8 cellular contexts compared by ENCODE assay signal in genomic region chr17:17205368-17206148, GRCh38. TPM values are rescaled to one million over a fixed set of nuclear protein-coding genes. Genes with fewer than 3 reads are reported as not detected.
DNase-seq lines count a peak whose midpoint lies in the region; ATAC-seq and TF ChIP-seq lines count a peak whose summit lies in the region.

No MANE protein-coding gene starts in this region.

- peak overlapping the region; percentile 57 to 90 for H3K4me3 ChIP-seq in muscle layer of duodenum (ENCODE audit: low read depth in 1 of 2, low read length in 2 of 2)

- H3K9me3 Mint-ChIP-seq in Calu3 (ENCODE audit: low read depth, unreplicated experiment) = no peaks in the 10 kb centered on the region
- no peaks in the 10 kb centered on the region for H3K9me3 Mint-ChIP-seq in activated CD4-positive, alpha-beta T cell treated with anti-CD3 and anti-CD28 coated beads, Interleukin-2, amount 10 ng/mL, durations not matched to agents 24 days and 14 days
- H3K9me3 Mint-ChIP-seq in dendritic cell treated with granulocyte-macrophage colony-stimulating factor and Interleukin-4, amounts not matched to agents 40 ng/mL and 50 ng/mL, for 4 days = no peaks in the 10 kb centered on the region

- DNase-seq in Calu3 (peak; percentile 58), NCI-H1105 treated with DMSO at 0.1 percent for 48 hours (lab: John Stamatoyannopoulos, UW) (peak; percentile 57), stromal cell of bone marrow (ENCODE audit: low read depth) (peak; percentile 13), NCI-H1048 (lab: John Stamatoyannopoulos, UW) (no peak)
- peak; percentile 83 for DNase-seq in activated CD4-positive, alpha-beta T cell treated with anti-CD3 and anti-CD28 coated beads, Interleukin-2, amount 10 ng/mL, durations not matched to agents 24 days and 14 days

- peaks cover 0 to 11% of the 10 kb centered on the region in 2 donors for H3K36me3 ChIP-seq in muscle layer of duodenum (ENCODE audit: control insufficient read depth in 1 of 2, insufficient read depth in 2 of 2, low read length in 2 of 2)

- peaks cover 12 to 52% of the 10 kb centered on the region in 2 donors for H3K4me1 ChIP-seq in muscle layer of duodenum (ENCODE audit: control insufficient read depth in 1 of 2, insufficient read depth in 2 of 2, low read length in 2 of 2)

- CTCF ChIA-PET in Calu3 (lab: Charles Lee) = interaction anchor here (1.3 kb wide), 1 partner anchor 208 kb away, joined by 5 read pairs; no protein-coding TSS in a partner anchor

- peak overlapping the region; percentile 23 for H3K27ac Mint-ChIP-seq in Calu3 (ENCODE audit: unreplicated experiment)
- peak overlapping the region; percentile 96 for H3K27ac Mint-ChIP-seq in activated CD4-positive, alpha-beta T cell treated with anti-CD3 and anti-CD28 coated beads, Interleukin-2, amount 10 ng/mL, durations not matched to agents 24 days and 14 days
- peak overlapping the region; percentile 84 for H3K27ac Mint-ChIP-seq in dendritic cell treated with granulocyte-macrophage colony-stimulating factor and Interleukin-4, amounts not matched to agents 40 ng/mL and 50 ng/mL, for 4 days

- BruUV-seq in Calu3 (replicated peaks; lab: Mats Ljungman, UMichigan) = no TSS peak

- intact Hi-C loops in Calu3 (cut with micrococcal nuclease; ENCODE audit: unreplicated experiment) = no loop called here
- intact Hi-C loops in activated CD4-positive, alpha-beta T cell treated with anti-CD3 and anti-CD28 coated beads, Interleukin-2, amount 10 ng/mL, durations not matched to agents 24 days and 14 days (cut with micrococcal nuclease) = loop anchor here (5.0 kb wide), 1 partner anchor 77 kb away; the partner anchor contains the start of gene COPS3
- intact Hi-C loops in dendritic cell treated with granulocyte-macrophage colony-stimulating factor and Interleukin-4, amounts not matched to agents 40 ng/mL and 50 ng/mL, for 4 days (cut with micrococcal nuclease) = loop anchor here (2.0 kb wide), 1 partner anchor 55 kb away; no protein-coding TSS in a partner anchor

- TF ChIP-seq CTCF in Calu3 (IDR thresholded peaks at IDR 0.05; ENCODE audit: unreplicated experiment) = no peak

- H3K4me3 Mint-ChIP-seq in Calu3 (ENCODE audit: low read depth, unreplicated experiment) = peak overlapping the region; percentile 70
- peak overlapping the region; percentile 90 for H3K4me3 Mint-ChIP-seq in activated CD4-positive, alpha-beta T cell treated with anti-CD3 and anti-CD28 coated beads, Interleukin-2, amount 10 ng/mL, durations not matched to agents 24 days and 14 days
- peak overlapping the region; percentile 77 for H3K4me3 Mint-ChIP-seq in dendritic cell treated with granulocyte-macrophage colony-stimulating factor and Interleukin-4, amounts not matched to agents 40 ng/mL and 50 ng/mL, for 4 days

- no peaks in the 10 kb centered on the region for H3K4me1 Mint-ChIP-seq in Calu3 (ENCODE audit: low read depth, unreplicated experiment)
- peaks cover 11% of the 10 kb centered on the region for H3K4me1 Mint-ChIP-seq in activated CD4-positive, alpha-beta T cell treated with anti-CD3 and anti-CD28 coated beads, Interleukin-2, amount 10 ng/mL, durations not matched to agents 24 days and 14 days
- peaks cover 33% of the 10 kb centered on the region for H3K4me1 Mint-ChIP-seq in dendritic cell treated with granulocyte-macrophage colony-stimulating factor and Interleukin-4, amounts not matched to agents 40 ng/mL and 50 ng/mL, for 4 days (ENCODE audit: low read depth)

- no peaks in the 10 kb centered on the region for H3K27me3 Mint-ChIP-seq in Calu3 (ENCODE audit: unreplicated experiment)
- H3K27me3 Mint-ChIP-seq in activated CD4-positive, alpha-beta T cell treated with anti-CD3 and anti-CD28 coated beads, Interleukin-2, amount 10 ng/mL, durations not matched to agents 24 days and 14 days = no peaks in the 10 kb centered on the region
- peaks cover 15% of the 10 kb centered on the region for H3K27me3 Mint-ChIP-seq in dendritic cell treated with granulocyte-macrophage colony-stimulating factor and Interleukin-4, amounts not matched to agents 40 ng/mL and 50 ng/mL, for 4 days

- ATAC-seq in GM21723 (IDR thresholded peaks at IDR 0.05; ENCODE audit: unreplicated experiment) = peak; percentile 28

- H3K9me3 ChIP-seq in muscle layer of duodenum (ENCODE audit: control insufficient read depth in 1 of 2, low read length in 2 of 2) = no peaks in the 10 kb centered on the region

- H3K36me3 Mint-ChIP-seq in Calu3 (ENCODE audit: insufficient read depth, unreplicated experiment) = peaks cover 30% of the 10 kb centered on the region
- peaks cover 32% of the 10 kb centered on the region for H3K36me3 Mint-ChIP-seq in activated CD4-positive, alpha-beta T cell treated with anti-CD3 and anti-CD28 coated beads, Interleukin-2, amount 10 ng/mL, durations not matched to agents 24 days and 14 days (ENCODE audit: low read depth)
- H3K36me3 Mint-ChIP-seq in dendritic cell treated with granulocyte-macrophage colony-stimulating factor and Interleukin-4, amounts not matched to agents 40 ng/mL and 50 ng/mL, for 4 days (ENCODE audit: low read depth) = peaks cover 31% of the 10 kb centered on the region

- no peaks in the 10 kb centered on the region for H3K27me3 ChIP-seq in muscle layer of duodenum (ENCODE audit: low read depth, low read length)

- H3K27ac ChIP-seq in muscle layer of duodenum (ENCODE audit: low read length) = no peak overlapping the region

RNA-seq across cellular contexts. Expression of gene PLD6, which starts 0.6 kb away (rescaled TPM):
- 2.9 and 3.0 TPM in 2 replicates for total RNA-seq in Calu3 (2022)
- total RNA-seq in activated CD4-positive, alpha-beta T cell treated with anti-CD3 and anti-CD28 coated beads, Interleukin-2, amount 10 ng/mL, durations not matched to agents 24 days and 14 days = 17.2 and 17.3 TPM in 2 replicates

RNA-seq across cellular contexts. Expression of gene FLCN, which starts 31.4 kb away (rescaled TPM):
- total RNA-seq in Calu3 (2022) = 35.3 and 38.5 TPM in 2 replicates
- total RNA-seq in activated CD4-positive, alpha-beta T cell treated with anti-CD3 and anti-CD28 coated beads, Interleukin-2, amount 10 ng/mL, durations not matched to agents 24 days and 14 days = 34.1 and 34.7 TPM in 2 replicates

Comparison
In these comparisons a context has a peak if more than half of its experiments do, and no peak if none do; other contexts are left out.
1. H3K27ac Mint-ChIP-seq: peak in every context shown above with its lines; median percentile 96 in activated CD4-positive, alpha-beta T cell treated with anti-CD3 and anti-CD28 coated beads, Interleukin-2, amount 10 ng/mL, durations not matched to agents 24 days and 14 days; 84 in dendritic cell treated with granulocyte-macrophage colony-stimulating factor and Interleukin-4, amounts not matched to agents 40 ng/mL and 50 ng/mL, for 4 days; 23 in Calu3.